ENCODE assay signal across 9 cellular contexts in genomic region chr11:64858467-64859401, GRCh38. TPM values are rescaled to one million over a fixed set of nuclear protein-coding genes. Genes with fewer than 3 reads are reported as not detected.
DNase-seq lines count a peak whose midpoint lies in the region; ATAC-seq, FAIRE-seq and TF ChIP-seq lines count a peak whose summit lies in the region.
"Had no signal": no experiment of that assay in that cellular context is flagged by ENCODE, and none has a peak within 500 bp of the region (broad histone marks: within the 10 kb centered on the region; RNA-seq: fewer than 3 reads in every experiment).

No MANE protein-coding gene starts in this region.

- no peak for DNase-seq in GM19239 (ENCODE audit: insufficient read length, low spot score)
- DNase-seq in RWPE2 (ENCODE audit: low spot score), result peak; percentile 69
- DNase-seq in colonic mucosa, result no peak
- DNase-seq in stimulated activated CD4-positive, alpha-beta T cell treated with anti-CD3 and anti-CD28 coated beads, TNF-alpha, amount 100 ng/mL, for 24 hours (ENCODE audit: low read depth in 3 of 3), result peak in 2 of 3 experiments; percentile 40 to 61
- DNase-seq in COLO829 (ENCODE audit: low spot score), result no peak
- DNase-seq in HTR-8/SVneo (ENCODE audit: insufficient read length, low spot score), result no peak
- DNase-seq in foreskin fibroblast, result no peak
- DNase-seq in GDM1 (lab: John Stamatoyannopoulos, UW), result no peak

- ATAC-seq in RWPE2 (ENCODE audit: low read depth), result no peak

- H3K36me3 ChIP-seq in RWPE2 (ENCODE audit: low read depth), result peaks cover 68% of the 10 kb centered on the region
- H3K36me3 ChIP-seq in colonic mucosa, result peaks cover 6% of the 10 kb centered on the region

- H3K9ac ChIP-seq in colonic mucosa (ENCODE audit: low read depth in 2 of 2, low read length in 2 of 2), result peak overlapping the region; percentile 16 to 49

- FAIRE-seq in GM19239 (lab: Jason Lieb, UNC), result peak; percentile 11
- FAIRE-seq in HTR-8/SVneo (lab: Jason Lieb, UNC), result no peak
- FAIRE-seq: endometrium had no signal

- H3K4me3 ChIP-seq in RWPE2 (ENCODE audit: severe bottlenecking) (no peak overlapping the region), colonic mucosa (no peak overlapping the region), foreskin fibroblast (ENCODE audit: low read depth in 1 of 2, low read length in 2 of 2) (no peak overlapping the region)

- intact Hi-C loops in colonic mucosa (cut with DNase I), result no loop called here

- H3K27ac ChIP-seq in RWPE2 (ENCODE audit: poor library complexity, severe bottlenecking) (peak overlapping the region; percentile 99), colonic mucosa (peak overlapping the region; percentile 42)

- H3K9me3 ChIP-seq in RWPE2 (ENCODE audit: severe bottlenecking) (no peaks in the 10 kb centered on the region), colonic mucosa (no peaks in the 10 kb centered on the region)

- H3K4me1 ChIP-seq in RWPE2 (ENCODE audit: insufficient read depth, poor library complexity, severe bottlenecking) (peaks cover 41% of the 10 kb centered on the region), colonic mucosa (peaks cover 44% of the 10 kb centered on the region)

- no peak for TF ChIP-seq CTCF in RWPE2 (IDR thresholded peaks at IDR 0.05; ENCODE audit: poor library complexity, severe bottlenecking)
- no peak for TF ChIP-seq CTCF in colonic mucosa (IDR thresholded peaks at IDR 0.05)
- no peak for TF ChIP-seq CTCF in foreskin fibroblast (IDR thresholded peaks at IDR 0.05; ENCODE audit: low read depth, low read length)

- H3K27me3 ChIP-seq in RWPE2 (ENCODE audit: insufficient read depth, poor library complexity, severe bottlenecking) (no peaks in the 10 kb centered on the region), colonic mucosa (no peaks in the 10 kb centered on the region)

RNA-seq across cellular contexts. Expression of gene CDC42BPG, which starts 14.3 kb away (rescaled TPM):
- 10 to 100 TPM; 29.3 to 41.6 TPM for total RNA-seq in colonic mucosa

RNA-seq across cellular contexts. Expression of gene EHD1, which starts 19.7 kb away (rescaled TPM):
- total RNA-seq in colonic mucosa, result 10 to 100 TPM; 66.5 to 72.3 TPM

RNA-seq across cellular contexts. Expression of gene MEN1, which starts 48.4 kb away (rescaled TPM):
- total RNA-seq in colonic mucosa, result 10 to 100 TPM; 21.1 to 45.5 TPM

RNA-seq across cellular contexts. Expression of gene MAP4K2, which starts 55.7 kb away (rescaled TPM):
- 10 to 100 TPM in 1 of 2 donors, 1 to 10 TPM in 1; 9.2 to 13.3 TPM for total RNA-seq in colonic mucosa

RNA-seq across cellular contexts. Expression of gene ATG2A, which starts 58.3 kb away (rescaled TPM):
- total RNA-seq in colonic mucosa, result 10 to 100 TPM; 30.6 to 32.8 TPM

Comparison
In these comparisons a context has a peak if more than half of its experiments do, and no peak if none do; other contexts are left out.
1. DNase-seq: peak in RWPE2 (single experiment) and stimulated activated CD4-positive, alpha-beta T cell treated with anti-CD3 and anti-CD28 coated beads, TNF-alpha, amount 100 ng/mL, for 24 hours (2 of 3); none in GM19239 (single experiment), colonic mucosa (single experiment), COLO829 (single experiment), HTR-8/SVneo (single experiment), foreskin fibroblast (0 of 2) and GDM1 (single experiment).